Comparison of ENCODE assay signal across 24 cellular contexts in genomic region chr7:108037140-108037539, GRCh38. TPM values are rescaled to one million over a fixed set of nuclear protein-coding genes. Genes with fewer than 3 reads are reported as not detected.
"Had no signal": no experiment of that assay in that cellular context is flagged by ENCODE, and none has a peak within 500 bp of the region (broad histone marks: within the 10 kb centered on the region; RNA-seq: fewer than 3 reads in every experiment).

No MANE protein-coding gene starts in this region.

- H3K36me3 ChIP-seq: neutrophil, right lobe of liver had no signal

- DNase-seq: activated CD4-positive, alpha-beta T cell treated with anti-CD3 and anti-CD28 coated beads for 1 hour; activated CD4-positive, alpha-beta T cell treated with anti-CD3 and anti-CD28 coated beads, Interleukin-2, amount 10 ng/mL, durations not matched to agents 7 days and 5 days; activated CD8-positive, alpha-beta T cell treated with anti-CD3 and anti-CD28 coated beads for 36 hours; activated gamma-delta T cell treated with Interleukin-2 at 50 U/mL for 16 hours; activated naive CD4-positive, alpha-beta T cell treated with anti-CD3 and anti-CD28 coated beads, Interleukin-2, amount 50 U/mL, for 16 hours; activated T-cell treated with anti-CD3 and anti-CD28 coated beads, Interleukin-2, amount 50 U/mL, for 4 hours; amniotic stem cell; caudate nucleus; cortex of kidney; effector memory CD8-positive, alpha-beta T cell; foreskin fibroblast; head of caudate nucleus; hippocampal formation; left cardiac atrium; left ventricle myocardium superior; right lobe of liver; stimulated activated CD4-positive, alpha-beta T cell treated with anti-CD3 and anti-CD28 coated beads, Interleukin-2, amount 100 ng/mL, for 48 hours; stimulated activated naive CD4-positive, alpha-beta T cell treated with Interleukin-2 at 50 U/mL for 16 hours; testis; trophoblast cell had no signal

- H3K9me3 ChIP-seq: neutrophil, right lobe of liver, testis had no signal

- H3K4me3 Mint-ChIP-seq: activated CD4-positive, alpha-beta T cell treated with anti-CD3 and anti-CD28 coated beads, Interleukin-2, amount 10 ng/mL, durations not matched to agents 7 days and 5 days; activated CD8-positive, alpha-beta T cell treated with anti-CD3 and anti-CD28 coated beads for 36 hours; activated T-cell treated with anti-CD3 and anti-CD28 coated beads, Interleukin-2, amount 50 U/mL, for 4 hours; activated T-helper 17 cell treated with anti-CD3 and anti-CD28 coated beads, Interleukin-2, amount 50 U/mL, for 72 hours; effector memory CD8-positive, alpha-beta T cell; nephron; WTC11 had no signal

- H3K4me1 ChIP-seq: right lobe of liver, testis had no signal

- H3K36me3 Mint-ChIP-seq: WTC11 had no signal

- H3K9me3 Mint-ChIP-seq: activated CD4-positive, alpha-beta T cell treated with anti-CD3 and anti-CD28 coated beads, Interleukin-2, amount 10 ng/mL, durations not matched to agents 7 days and 5 days; activated CD8-positive, alpha-beta T cell treated with anti-CD3 and anti-CD28 coated beads for 36 hours; activated T-cell treated with anti-CD3 and anti-CD28 coated beads, Interleukin-2, amount 50 U/mL, for 4 hours; activated T-helper 17 cell treated with anti-CD3 and anti-CD28 coated beads, Interleukin-2, amount 50 U/mL, for 72 hours; effector memory CD8-positive, alpha-beta T cell; nephron; WTC11 had no signal

- H3K4me1 Mint-ChIP-seq: activated CD4-positive, alpha-beta T cell treated with anti-CD3 and anti-CD28 coated beads, Interleukin-2, amount 10 ng/mL, durations not matched to agents 7 days and 5 days; activated T-helper 17 cell treated with anti-CD3 and anti-CD28 coated beads, Interleukin-2, amount 50 U/mL, for 72 hours; nephron had no signal

- H3K27me3 Mint-ChIP-seq: activated CD8-positive, alpha-beta T cell treated with anti-CD3 and anti-CD28 coated beads for 36 hours had no signal

- ATAC-seq: activated CD8-positive, alpha-beta T cell treated with anti-CD3 and anti-CD28 coated beads for 36 hours; activated T-cell treated with anti-CD3 and anti-CD28 coated beads, Interleukin-2, amount 50 U/mL, for 4 hours; activated T-helper 17 cell treated with anti-CD3 and anti-CD28 coated beads, Interleukin-2, amount 50 U/mL, for 72 hours; effector memory CD8-positive, alpha-beta T cell; left cardiac atrium; left ventricle myocardium superior; right lobe of liver; WTC11 had no signal

- H3K27ac Mint-ChIP-seq: activated CD4-positive, alpha-beta T cell treated with anti-CD3 and anti-CD28 coated beads, Interleukin-2, amount 10 ng/mL, durations not matched to agents 7 days and 5 days; activated CD8-positive, alpha-beta T cell treated with anti-CD3 and anti-CD28 coated beads for 36 hours; activated T-helper 17 cell treated with anti-CD3 and anti-CD28 coated beads, Interleukin-2, amount 50 U/mL, for 72 hours; effector memory CD8-positive, alpha-beta T cell; nephron; WTC11 had no signal

- H3K4me3 ChIP-seq: right lobe of liver, testis had no signal

- H3K27me3 ChIP-seq: right lobe of liver, testis had no signal

- H3K27ac ChIP-seq: neutrophil, right lobe of liver, testis had no signal

RNA-seq across cellular contexts. Expression of gene LAMB1, which starts 34.2 kb away (rescaled TPM):
- total RNA-seq: activated CD4-positive, alpha-beta T cell treated with anti-CD3 and anti-CD28 coated beads, Interleukin-2, amount 10 ng/mL, durations not matched to agents 7 days and 5 days; activated T-helper 17 cell treated with anti-CD3 and anti-CD28 coated beads, Interleukin-2, amount 50 U/mL, for 72 hours had no signal
